ENCODE assay signal across 20 cellular contexts in the genomic region with DNA sequence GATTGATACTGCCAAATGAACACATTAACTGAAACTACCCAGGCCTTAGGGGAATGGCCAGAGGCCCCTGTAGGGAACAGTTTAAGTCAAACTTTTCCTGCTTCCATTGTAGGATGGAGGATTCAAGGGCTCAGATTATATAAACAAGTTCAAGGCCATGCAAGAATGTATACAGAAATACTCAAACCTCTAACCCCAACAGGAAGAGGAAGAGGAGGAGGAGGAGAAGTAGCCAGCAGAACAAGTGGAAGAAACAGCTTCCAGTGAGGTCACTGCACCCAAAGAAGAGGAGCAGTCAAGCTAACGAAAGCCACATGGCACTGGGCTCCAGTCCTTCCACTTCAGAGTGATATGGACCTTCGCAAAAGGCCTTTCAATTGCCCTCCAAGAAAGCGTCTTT.
"Had no signal": no experiment of that assay in that cellular context is flagged by ENCODE, and none has a peak within 500 bp of the region (broad histone marks: within the 10 kb centered on the region; RNA-seq: fewer than 3 reads in every experiment).

No MANE protein-coding gene starts in this region.

- H3K36me3 Mint-ChIP-seq: natural killer cell treated with Interleukin-12 subunit alpha and Interleukin-12 subunit beta and Interleukin-15 and Interleukin-18, amount 100 ng/mL, for 72 hours had no signal

- H3K9me3 Mint-ChIP-seq: activated CD4-positive, alpha-beta memory T cell treated with anti-CD3 and anti-CD28 coated beads, Interleukin-2, amount 10 ng/mL, durations not matched to agents 7 days and 5 days; activated naive CD4-positive, alpha-beta T cell treated with anti-CD3 and anti-CD28 coated beads, Interleukin-2, amount 50 U/mL, for 24 hours; activated T-cell treated with anti-CD3 and anti-CD28 coated beads, Interleukin-2, amount 50 U/mL, for 24 hours; memory B cell; natural killer cell treated with Interleukin-12 subunit alpha and Interleukin-12 subunit beta and Interleukin-15 and Interleukin-18, amount 100 ng/mL, for 72 hours had no signal

- ATAC-seq: natural killer cell treated with Interleukin-12 subunit alpha and Interleukin-12 subunit beta and Interleukin-15 and Interleukin-18, amount 100 ng/mL, for 72 hours had no signal

- H3K27me3 Mint-ChIP-seq: activated CD4-positive, alpha-beta memory T cell treated with anti-CD3 and anti-CD28 coated beads, Interleukin-2, amount 10 ng/mL, durations not matched to agents 7 days and 5 days; activated naive CD4-positive, alpha-beta T cell treated with anti-CD3 and anti-CD28 coated beads, Interleukin-2, amount 50 U/mL, for 24 hours; activated T-cell treated with anti-CD3 and anti-CD28 coated beads, Interleukin-2, amount 50 U/mL, for 24 hours; memory B cell; natural killer cell treated with Interleukin-12 subunit alpha and Interleukin-12 subunit beta and Interleukin-15 and Interleukin-18, amount 100 ng/mL, for 72 hours had no signal

- H3K27ac ChIP-seq: adrenal gland, left ventricle myocardium inferior, tibial artery, vagina had no signal

- H3K4me3 Mint-ChIP-seq: activated CD4-positive, alpha-beta memory T cell treated with anti-CD3 and anti-CD28 coated beads, Interleukin-2, amount 10 ng/mL, durations not matched to agents 7 days and 5 days; activated naive CD4-positive, alpha-beta T cell treated with anti-CD3 and anti-CD28 coated beads, Interleukin-2, amount 50 U/mL, for 24 hours; activated T-cell treated with anti-CD3 and anti-CD28 coated beads, Interleukin-2, amount 50 U/mL, for 24 hours; memory B cell; natural killer cell treated with Interleukin-12 subunit alpha and Interleukin-12 subunit beta and Interleukin-15 and Interleukin-18, amount 100 ng/mL, for 72 hours had no signal

- H3K27me3 ChIP-seq: adrenal gland, tibial artery, vagina had no signal

- H3K4me1 Mint-ChIP-seq: activated CD4-positive, alpha-beta memory T cell treated with anti-CD3 and anti-CD28 coated beads, Interleukin-2, amount 10 ng/mL, durations not matched to agents 7 days and 5 days had no signal

- H3K36me3 ChIP-seq: adrenal gland, left ventricle myocardium inferior, tibial artery, vagina had no signal

- DNase-seq: activated CD4-positive, alpha-beta memory T cell treated with anti-CD3 and anti-CD28 coated beads, Interleukin-2, amount 10 ng/mL, durations not matched to agents 7 days and 5 days; activated CD4-positive, alpha-beta T cell treated with anti-CD3 and anti-CD28 coated beads for 4 hours; activated effector memory CD4-positive, alpha-beta T cell treated with Interleukin-2 at 50 U/mL for 16 hours; activated T-cell treated with anti-CD3 and anti-CD28 coated beads, Interleukin-2, amount 50 U/mL, for 24 hours; adrenal gland; erythroblast; hypothalamus; kidney; left ventricle myocardium inferior; nucleus accumbens; posterior cingulate gyrus; stimulated activated CD4-positive, alpha-beta T cell treated with anti-CD3 and anti-CD28 coated beads, Interleukin-15, amount 100 ng/mL, for 24 hours; stimulated activated CD4-positive, alpha-beta T cell treated with anti-CD3 and anti-CD28 coated beads, Interleukin-4, amount 100 ng/mL, for 24 hours; stimulated activated naive CD4-positive, alpha-beta T cell; T1000; tibial artery had no signal

- H3K9me3 ChIP-seq: adrenal gland, left ventricle myocardium inferior, tibial artery, vagina had no signal

- H3K4me3 ChIP-seq: adrenal gland, left ventricle myocardium inferior, tibial artery, vagina had no signal

- H3K27ac Mint-ChIP-seq: activated CD4-positive, alpha-beta memory T cell treated with anti-CD3 and anti-CD28 coated beads, Interleukin-2, amount 10 ng/mL, durations not matched to agents 7 days and 5 days; activated naive CD4-positive, alpha-beta T cell treated with anti-CD3 and anti-CD28 coated beads, Interleukin-2, amount 50 U/mL, for 24 hours; activated T-cell treated with anti-CD3 and anti-CD28 coated beads, Interleukin-2, amount 50 U/mL, for 24 hours; memory B cell; natural killer cell treated with Interleukin-12 subunit alpha and Interleukin-12 subunit beta and Interleukin-15 and Interleukin-18, amount 100 ng/mL, for 72 hours had no signal

- H3K4me1 ChIP-seq: tibial artery, vagina had no signal
